Comparison of ENCODE assay signal across 9 cellular contexts in genomic region chr11:92941676-92942571, GRCh38. TPM values are rescaled to one million over a fixed set of nuclear protein-coding genes. Genes with fewer than 3 reads are reported as not detected.
DNase-seq lines count a peak whose midpoint lies in the region; ATAC-seq, FAIRE-seq and TF ChIP-seq lines count a peak whose summit lies in the region.
"Had no signal": no experiment of that assay in that cellular context is flagged by ENCODE, and none has a peak within 500 bp of the region (broad histone marks: within the 10 kb centered on the region; RNA-seq: fewer than 3 reads in every experiment).

No MANE protein-coding gene starts in this region.

- no peak overlapping the region for H3K27ac Mint-ChIP-seq in osteocyte (ENCODE audit: unreplicated experiment)
- H3K27ac Mint-ChIP-seq: stimulated activated naive B cell treated with anti-CD40 and anti-IgM and Interleukin-4, amounts not matched to agents 10 μg/mL and 1 μg/mL and 100 μg/mL, for 72 hours had no signal

- TF ChIP-seq POLR2A in erythroblast (IDR thresholded peaks at IDR 0.05; ENCODE audit: low read length): no peak

- no peak overlapping the region for H3K4me3 ChIP-seq in AG04450 (ENCODE audit: low read depth, low read length)
- no peak overlapping the region for H3K4me3 ChIP-seq in MG63

- no peak for FAIRE-seq in RCC 7860 (lab: Jason Lieb, UNC)

- TF ChIP-seq CTCF in AG04450 (IDR thresholded peaks at IDR 0.05; ENCODE audit: low read depth, low read length) (peak; percentile 79), GM12873 (IDR thresholded peaks at IDR 0.05; ENCODE audit: insufficient read depth, low read depth, low read length, missing control alignments) (peak; percentile 69), osteocyte (IDR thresholded peaks at IDR 0.05) (peak; percentile 81)

- peaks cover 8% of the 10 kb centered on the region for H3K36me3 Mint-ChIP-seq in osteocyte (ENCODE audit: unreplicated experiment)
- H3K36me3 Mint-ChIP-seq: stimulated activated naive B cell treated with anti-CD40 and anti-IgM and Interleukin-4, amounts not matched to agents 10 μg/mL and 1 μg/mL and 100 μg/mL, for 72 hours had no signal

- DNase-seq in AG04450 (ENCODE audit: low read depth, low spot score) (no peak), RCC 7860 (ENCODE audit: low spot score) (peak; percentile 17), erythroblast (lab: John Stamatoyannopoulos, UW) (peak; percentile 8 to 45), osteocyte (ENCODE audit: extremely low spot score, unreplicated experiment) (no peak), MG63 (no peak), NCI-H187 (lab: John Stamatoyannopoulos, UW) (no peak)
- DNase-seq: stimulated activated naive B cell treated with anti-CD40 and anti-IgM and Interleukin-4, amounts not matched to agents 10 μg/mL and 1 μg/mL and 100 μg/mL, for 72 hours had no signal

- CTCF ChIA-PET in AG04450 (lab: Charles Lee): interaction anchor here (0.6 to 5.7 kb wide), 53 partner anchors 9 to 1582 kb away, joined by 3 to 92 read pairs (median 4); partner anchors contain the start of gene SLC36A4

- H3K9me3 Mint-ChIP-seq in osteocyte (ENCODE audit: unreplicated experiment): peaks cover 23% of the 10 kb centered on the region

- peaks cover 5% of the 10 kb centered on the region for H3K4me1 Mint-ChIP-seq in osteocyte (ENCODE audit: unreplicated experiment)

- H3K36me3 ChIP-seq in MG63: no peaks in the 10 kb centered on the region

- H3K27me3 Mint-ChIP-seq in osteocyte (ENCODE audit: unreplicated experiment): no peaks in the 10 kb centered on the region

- no peak overlapping the region for H3K27ac ChIP-seq in AG04450 (ENCODE audit: low read depth, low read length)

- H3K9me3 ChIP-seq in AG04450 (ENCODE audit: control insufficient read depth, insufficient read depth, low read length) (peaks cover 7% of the 10 kb centered on the region), MG63 (peaks cover 2% of the 10 kb centered on the region; the same call in 1 of the 2 replicates)

- H3K27me3 ChIP-seq in AG04450 (ENCODE audit: control insufficient read depth, insufficient read depth, low read length) (no peaks in the 10 kb centered on the region), MG63 (no peaks in the 10 kb centered on the region)

- POLR2A ChIA-PET in AG04450 (lab: Yijun Ruan, JAX): interaction anchor here (0.9 kb wide), 1 partner anchor 114 kb away, joined by 3 read pairs; no protein-coding TSS in a partner anchor

- ATAC-seq in HG03025 (IDR thresholded peaks at IDR 0.05; ENCODE audit: low FRiP score, unreplicated experiment): peak; percentile 49

- H3K4me3 Mint-ChIP-seq in osteocyte (ENCODE audit: unreplicated experiment): no peak overlapping the region
- H3K4me3 Mint-ChIP-seq: stimulated activated naive B cell treated with anti-CD40 and anti-IgM and Interleukin-4, amounts not matched to agents 10 μg/mL and 1 μg/mL and 100 μg/mL, for 72 hours had no signal

RNA-seq across cellular contexts. Expression of gene MTNR1B, which starts 27.5 kb away (rescaled TPM):
- polyA plus RNA-seq in AG04450 (2011; rRNA removed): 0.07 TPM in 1 of 2 replicates, not detected in the other
- polyA minus RNA-seq in AG04450 (2011; rRNA and poly(A)+ RNA removed): 0.32 and 0.56 TPM in 2 replicates
- 0.89 and 0.94 TPM in 2 replicates for total RNA-seq in osteocyte
- not detected in 2 replicates for total RNA-seq in MG63 (2014; rRNA removed; shearing (Covaris generic); ENCODE audit: low replicate concordance)

Comparison
In these comparisons a context has a peak if more than half of its experiments do, and no peak if none do; other contexts are left out.
1. DNase-seq: peak in RCC 7860 (single experiment) and erythroblast (2 of 2); none in AG04450 (single experiment), osteocyte (single experiment), MG63 (single experiment) and NCI-H187 (0 of 2).
2. Peak in every context shown above with its lines, with median percentiles within 50 percentile points of each other: CTCF ChIP-seq.